8 cellular contexts compared by ENCODE assay signal in genomic region chr11:92141725-92142124, GRCh38.
"Had no signal": no experiment of that assay in that cellular context is flagged by ENCODE, and none has a peak within 500 bp of the region (broad histone marks: within the 10 kb centered on the region; RNA-seq: fewer than 3 reads in every experiment).

No MANE protein-coding gene starts in this region.

- H3K4me1 ChIP-seq: HAP-1 had no signal

- ATAC-seq: GM23338, HCT116 had no signal

- H3K27me3 Mint-ChIP-seq: IgD-negative memory B cell had no signal

- H3K36me3 Mint-ChIP-seq: IgD-negative memory B cell had no signal

- DNase-seq: H7, HFFc6, KG1 had no signal

- H3K36me3 ChIP-seq: HAP-1 had no signal

- H3K4me3 ChIP-seq: GM23338, HAP-1 had no signal

- H3K4me1 Mint-ChIP-seq: IgD-negative memory B cell had no signal

- H3K4me2 ChIP-seq: GM23338 had no signal

- H3K9me3 ChIP-seq: HAP-1 had no signal

- H3K9me3 Mint-ChIP-seq: GM23338 had no signal

- H2AFZ ChIP-seq: GM23338 had no signal

- H3K4me3 Mint-ChIP-seq: GM23338, HFFc6, IgD-negative memory B cell had no signal

- H3K27ac ChIP-seq: HL-60 had no signal

- H3K27ac Mint-ChIP-seq: GM23338, HFFc6, IgD-negative memory B cell had no signal
